ENCODE assay signal across 8 cellular contexts in the genomic region with DNA sequence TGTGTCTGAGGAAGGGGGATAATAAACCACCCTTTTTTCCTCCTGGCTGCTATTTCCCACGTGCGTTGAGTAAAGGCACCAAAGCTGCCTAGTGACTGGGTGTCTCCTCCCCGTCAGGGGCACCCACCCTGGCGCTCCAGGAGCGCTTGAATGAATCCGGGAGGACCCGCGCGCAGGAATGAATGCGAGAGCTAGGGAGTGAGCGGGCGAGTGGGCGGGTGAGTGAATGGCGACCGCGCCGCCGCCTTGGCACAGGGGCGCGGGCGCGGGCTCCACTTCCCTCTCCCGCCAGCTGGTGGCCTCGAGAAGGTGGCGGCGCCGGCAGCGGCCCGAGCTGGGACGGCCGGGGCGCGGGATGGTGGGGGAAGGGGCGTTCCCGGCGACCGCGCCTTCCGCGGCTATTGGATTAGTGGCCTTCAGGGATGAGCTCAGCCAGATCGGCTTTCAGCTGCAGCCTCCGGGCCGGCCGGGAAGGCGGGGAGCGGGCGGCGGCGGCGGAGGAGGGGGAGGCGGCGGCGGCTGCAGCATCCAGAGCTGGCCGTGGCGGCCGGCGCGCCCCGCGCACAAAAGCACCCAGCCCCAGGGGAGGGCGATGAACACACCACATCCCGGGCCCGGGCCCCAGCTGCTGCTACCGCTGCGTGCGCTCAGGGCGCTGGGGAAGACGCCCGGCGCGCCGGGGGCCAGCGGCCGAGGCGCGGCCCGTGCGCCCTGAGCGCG. TPM values are rescaled to one million over a fixed set of nuclear protein-coding genes. Genes with fewer than 3 reads are reported as not detected.
A peak's percentile ranks its signal among the peaks of the same experiment; 100 is the strongest.
DNase-seq lines count a peak whose midpoint lies in the region; ATAC-seq and TF ChIP-seq lines count a peak whose summit lies in the region.

A gene (plus strand): TSS at position 435 of the 720 bp plus-strand sequence. CDS start 14,758 bp downstream, outside the sequence.

- H4K91ac ChIP-seq in mesenchymal stem cell (ENCODE audit: low read length), result no peak within 1 kb of the TSS

- H3K4me3 Mint-ChIP-seq in CD8-positive, alpha-beta memory T cell, result peak within 1 kb of the TSS in 6 of 7 donors; percentile 53 to 83 (median 68)

- DNase-seq in CD8-positive, alpha-beta memory T cell, result no peak
- no peak for DNase-seq in RWPE2 (ENCODE audit: low spot score)
- peak; percentile 35 for DNase-seq in dermis blood vessel endothelial cell
- peak; percentile 53 for DNase-seq in mesenchymal stem cell
- DNase-seq in upper lobe of right lung, result no peak

- H2BK15ac ChIP-seq in mesenchymal stem cell (ENCODE audit: low read depth, poor library complexity, severe bottlenecking), result peak within 1 kb of the TSS; percentile 68

- H2BK120ac ChIP-seq in mesenchymal stem cell (ENCODE audit: low read depth, low read length), result no peak within 1 kb of the TSS

- no peak within 1 kb of the TSS for H2AK5ac ChIP-seq in mesenchymal stem cell (ENCODE audit: low read length, severe bottlenecking)

- H3K27ac ChIP-seq in CD8-positive, alpha-beta memory T cell (ENCODE audit: low read depth, low read length), result no peak within 1 kb of the TSS
- H3K27ac ChIP-seq in HUES64 (ENCODE audit: low read depth, low read length) (peak within 1 kb of the TSS; percentile 74; the same call in 1 of the 2 replicates), RWPE2 (ENCODE audit: poor library complexity, severe bottlenecking) (no peak within 1 kb of the TSS), mesenchymal stem cell (ENCODE audit: low read length, poor library complexity, severe bottlenecking) (no peak within 1 kb of the TSS), upper lobe of right lung (peak within 1 kb of the TSS; percentile 60)

- peaks cover 0 to 2% (median 0%) of the 10 kb centered on the region in 3 donors for H3K36me3 Mint-ChIP-seq in CD8-positive, alpha-beta memory T cell

- H3K27me3 ChIP-seq in CD8-positive, alpha-beta memory T cell (ENCODE audit: insufficient read depth, low read length, poor library complexity, severe bottlenecking), result no peaks in the 10 kb centered on the region
- H3K27me3 ChIP-seq in HUES64 (ENCODE audit: insufficient read depth, low read length) (peaks cover 49% of the 10 kb centered on the region), RWPE2 (ENCODE audit: insufficient read depth, poor library complexity, severe bottlenecking) (peaks cover 60% of the 10 kb centered on the region), mesenchymal stem cell (ENCODE audit: control insufficient read depth in 1 of 2, insufficient read depth in 1 of 2, low read length in 2 of 2) (peaks cover 78 to 88% of the 10 kb centered on the region in 2 experiments), upper lobe of right lung (peaks cover 36% of the 10 kb centered on the region)

- H3K9ac ChIP-seq in HUES64 (ENCODE audit: low read depth, low read length) (peak within 1 kb of the TSS; percentile 76), mesenchymal stem cell (ENCODE audit: low read length) (no peak within 1 kb of the TSS)

- peak within 1 kb of the TSS in 1 of 8 donors; percentile 14 for H3K27ac Mint-ChIP-seq in CD8-positive, alpha-beta memory T cell

- intact Hi-C loops in upper lobe of right lung (cut with DNase I), result no loop called here

- H3K14ac ChIP-seq in mesenchymal stem cell (ENCODE audit: low read length in 2 of 2), result no peak within 1 kb of the TSS

- no peaks in the 10 kb centered on the region for H3K4me1 ChIP-seq in CD8-positive, alpha-beta memory T cell (ENCODE audit: insufficient read depth, low read length)
- peaks cover 3% of the 10 kb centered on the region; the same call in 1 of the 2 replicates for H3K4me1 ChIP-seq in HUES64 (ENCODE audit: insufficient read depth, low read length)
- no peaks in the 10 kb centered on the region for H3K4me1 ChIP-seq in RWPE2 (ENCODE audit: insufficient read depth, poor library complexity, severe bottlenecking)
- H3K4me1 ChIP-seq in mesenchymal stem cell (ENCODE audit: control insufficient read depth, insufficient read depth, low read depth, low read length), result peaks cover 23% of the 10 kb centered on the region
- H3K4me1 ChIP-seq in upper lobe of right lung, result peaks cover 11% of the 10 kb centered on the region

- no peak within 1 kb of the TSS for H2BK5ac ChIP-seq in mesenchymal stem cell (ENCODE audit: low read depth, low read length, poor library complexity, severe bottlenecking)

- CTCF ChIA-PET in CD8-positive, alpha-beta memory T cell (lab: Charles Lee), result no interaction called here

- TF ChIP-seq CTCF in RWPE2 (IDR thresholded peaks at IDR 0.05; ENCODE audit: poor library complexity, severe bottlenecking), result no peak
- TF ChIP-seq CTCF in upper lobe of right lung (IDR thresholded peaks at IDR 0.05), result peak; percentile 36

- no peaks in the 10 kb centered on the region for H3K36me3 ChIP-seq in CD8-positive, alpha-beta memory T cell (ENCODE audit: insufficient read depth, low read length)
- H3K36me3 ChIP-seq in HUES64 (ENCODE audit: insufficient read depth, low read length) (no peaks in the 10 kb centered on the region), RWPE2 (ENCODE audit: low read depth) (no peaks in the 10 kb centered on the region), mesenchymal stem cell (ENCODE audit: control insufficient read depth in 1 of 2, insufficient read depth in 2 of 2, low read depth in 1 of 2, low read length in 2 of 2) (no peaks in the 10 kb centered on the region), upper lobe of right lung (no peaks in the 10 kb centered on the region)

- no peak within 1 kb of the TSS for H3K4ac ChIP-seq in mesenchymal stem cell (ENCODE audit: low read depth in 1 of 2, low read length in 2 of 2)

- H2BK12ac ChIP-seq in mesenchymal stem cell (ENCODE audit: low read length in 2 of 2), result no peak within 1 kb of the TSS

- no peak within 1 kb of the TSS for H3K18ac ChIP-seq in mesenchymal stem cell (ENCODE audit: low read depth in 1 of 2, low read length in 2 of 2)

- under 1% methylated on average over 80 of the region's 80 CpGs for WGBS in HUES64
- 1% methylated on average over 57 of the region's 80 CpGs for WGBS in mesenchymal stem cell

- no peaks in the 10 kb centered on the region for H3K9me3 ChIP-seq in CD8-positive, alpha-beta memory T cell (ENCODE audit: low read length)
- H3K9me3 ChIP-seq in HUES64 (ENCODE audit: insufficient read depth, low read depth, low read length) (no peaks in the 10 kb centered on the region), RWPE2 (ENCODE audit: severe bottlenecking) (no peaks in the 10 kb centered on the region), mesenchymal stem cell (ENCODE audit: control insufficient read depth, low read length) (no peaks in the 10 kb centered on the region), upper lobe of right lung (no peaks in the 10 kb centered on the region)

- no peak within 1 kb of the TSS for H3K4me3 ChIP-seq in CD8-positive, alpha-beta memory T cell (ENCODE audit: low read length)
- H3K4me3 ChIP-seq in HUES64 (ENCODE audit: low read length) (peak within 1 kb of the TSS; percentile 85), RWPE2 (ENCODE audit: severe bottlenecking) (peak within 1 kb of the TSS; percentile 18), mesenchymal stem cell (ENCODE audit: insufficient read depth in 1 of 2, low read depth in 1 of 2, low read length in 2 of 2) (peak within 1 kb of the TSS; percentile 37 to 47), upper lobe of right lung (peak within 1 kb of the TSS; percentile 45)

- H3K9me3 Mint-ChIP-seq in CD8-positive, alpha-beta memory T cell, result peaks cover 0 to 3% (median 0%) of the 10 kb centered on the region in 5 donors

- peaks cover 8 to 21% (median 14%) of the 10 kb centered on the region in 3 donors for H3K4me1 Mint-ChIP-seq in CD8-positive, alpha-beta memory T cell

- H4K8ac ChIP-seq in mesenchymal stem cell (ENCODE audit: low read length), result no peak within 1 kb of the TSS

- H3K4me2 ChIP-seq in mesenchymal stem cell (ENCODE audit: low read length, poor library complexity, severe bottlenecking), result peak within 1 kb of the TSS; percentile 88

- H3K27me3 Mint-ChIP-seq in CD8-positive, alpha-beta memory T cell, result peaks cover 38 to 78% of the 10 kb centered on the region in 2 donors

- H2AFZ ChIP-seq in mesenchymal stem cell (ENCODE audit: low read depth, low read length), result no peak within 1 kb of the TSS

- POLR2A ChIA-PET in CD8-positive, alpha-beta memory T cell (lab: Charles Lee), result no interaction called here

- no peaks in the 10 kb centered on the region for H3K79me1 ChIP-seq in mesenchymal stem cell (replicated peaks; ENCODE audit: low read length, poor library complexity, severe bottlenecking)

- H3K23ac ChIP-seq in mesenchymal stem cell (ENCODE audit: low read length in 2 of 2), result no peak within 1 kb of the TSS

- peak; percentile 74 for ATAC-seq in RWPE2 (ENCODE audit: low read depth)
- ATAC-seq in upper lobe of right lung, result peak; percentile 74
- no peak for ATAC-seq in HG03196 (IDR thresholded peaks at IDR 0.05; ENCODE audit: unreplicated experiment)
- no peak for ATAC-seq in GM21576 (IDR thresholded peaks at IDR 0.05; ENCODE audit: unreplicated experiment)

RNA-seq across cellular contexts. Expression of the gene that starts here (rescaled TPM):
- total RNA-seq in CD8-positive, alpha-beta memory T cell, result not detected
- not detected for polyA plus RNA-seq in CD8-positive, alpha-beta memory T cell
- polyA plus RNA-seq in HUES64 (2013, experiment 1 of 2), result 21.0 TPM
- polyA plus RNA-seq in HUES64 (2013, experiment 2 of 2), result 20.6 TPM
- total RNA-seq in dermis blood vessel endothelial cell (0.05 TPM in 1 of 2 replicates, not detected in the other), upper lobe of right lung (1.2 TPM)
- not detected for polyA plus RNA-seq in mesenchymal stem cell (2013, experiment 1 of 2)
- polyA plus RNA-seq in mesenchymal stem cell (2013, experiment 2 of 2), result not detected

Comparison
In these comparisons a context has a peak if more than half of its experiments do, and no peak if none do; other contexts are left out.
1. Peak in DNase-seq in dermis blood vessel endothelial cell; RNA of the gene not detected or under 1 TPM.
2. H3K27ac ChIP-seq: peak in HUES64 (single experiment) and upper lobe of right lung (single experiment); none in CD8-positive, alpha-beta memory T cell (single experiment), RWPE2 (single experiment) and mesenchymal stem cell (single experiment).
3. ATAC-seq: peak in RWPE2 (single experiment) and upper lobe of right lung (single experiment); none in HG03196 (single experiment) and GM21576 (single experiment).